In the genomic region with DNA sequence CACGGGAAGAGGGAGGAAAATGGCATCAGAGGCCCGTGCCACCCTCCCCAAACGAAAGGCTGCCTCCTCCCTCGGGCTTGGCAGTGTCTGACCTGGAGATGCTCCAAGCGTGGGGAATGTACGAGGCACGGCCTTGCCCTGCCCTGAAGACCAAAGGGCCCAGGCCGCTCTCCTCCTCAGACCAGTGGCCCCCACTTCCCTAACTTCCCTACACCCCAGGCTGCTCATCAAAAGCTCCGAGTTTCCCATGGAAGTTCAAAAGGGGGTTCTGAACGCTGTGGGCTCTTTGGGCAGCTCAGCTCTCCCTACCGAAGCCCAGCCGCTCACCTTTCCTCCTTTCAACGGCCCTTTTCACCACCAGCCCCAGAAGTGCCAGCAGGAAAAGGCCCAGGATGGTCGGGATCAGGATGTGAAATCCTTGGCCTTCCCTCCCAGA, we compare ENCODE assay signal across 1 cellular context.
TF ChIP-seq lines count a peak whose summit lies in the region.

No MANE protein-coding gene starts in this region.

TF ChIP-seq in K562, 482 proteins besides CTCF, POLR2A, EP300 and RAD21:
- TF ChIP-seq STAG1 (CRISPR knock-in tag; IDR thresholded peaks at IDR 0.05; ENCODE audit: borderline replicate concordance) (peak; percentile 4; the same call in 1 of the 2 replicates), SPI1 (IDR thresholded peaks at IDR 0.05; ENCODE audit: borderline replicate concordance, low read depth, low read length) (0 out of 2 replicates have a peak, but pooled peaks have one; percentile 18), KDM2B (CRISPR knock-in tag; IDR thresholded peaks at IDR 0.05) (0 out of 2 replicates have a peak, but pooled peaks have one; percentile 34), ZNF586 (CRISPR knock-in tag; conservative IDR thresholded peaks at IDR 0.05) (no peak), NRF1 (conservative IDR thresholded peaks at IDR 0.05 in 1 of 2, IDR thresholded peaks at IDR 0.05 in 1 of 2) (0 out of 4 replicates have a peak, but pooled peaks of 1 of the 2 experiments have one; percentile 5), MAZ (CRISPR knock-in tag; conservative IDR thresholded peaks at IDR 0.05 in 1 of 2, IDR thresholded peaks at IDR 0.05 in 1 of 2) (0 out of 4 replicates have a peak, but pooled peaks of 1 of the 2 experiments have one; percentile 1)
- TF ChIP-seq, protein P1, sequence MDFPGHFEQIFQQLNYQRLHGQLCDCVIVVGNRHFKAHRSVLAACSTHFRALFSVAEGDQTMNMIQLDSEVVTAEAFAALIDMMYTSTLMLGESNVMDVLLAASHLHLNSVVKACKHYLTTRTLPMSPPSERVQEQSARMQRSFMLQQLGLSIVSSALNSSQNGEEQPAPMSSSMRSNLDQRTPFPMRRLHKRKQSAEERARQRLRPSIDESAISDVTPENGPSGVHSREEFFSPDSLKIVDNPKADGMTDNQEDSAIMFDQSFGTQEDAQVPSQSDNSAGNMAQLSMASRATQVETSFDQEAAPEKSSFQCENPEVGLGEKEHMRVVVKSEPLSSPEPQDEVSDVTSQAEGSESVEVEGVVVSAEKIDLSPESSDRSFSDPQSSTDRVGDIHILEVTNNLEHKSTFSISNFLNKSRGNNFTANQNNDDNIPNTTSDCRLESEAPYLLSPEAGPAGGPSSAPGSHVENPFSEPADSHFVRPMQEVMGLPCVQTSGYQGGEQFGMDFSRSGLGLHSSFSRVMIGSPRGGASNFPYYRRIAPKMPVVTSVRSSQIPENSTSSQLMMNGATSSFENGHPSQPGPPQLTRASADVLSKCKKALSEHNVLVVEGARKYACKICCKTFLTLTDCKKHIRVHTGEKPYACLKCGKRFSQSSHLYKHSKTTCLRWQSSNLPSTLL (IDR thresholded peaks at IDR 0.05), result no peak
- TF ChIP-seq, protein P2, sequence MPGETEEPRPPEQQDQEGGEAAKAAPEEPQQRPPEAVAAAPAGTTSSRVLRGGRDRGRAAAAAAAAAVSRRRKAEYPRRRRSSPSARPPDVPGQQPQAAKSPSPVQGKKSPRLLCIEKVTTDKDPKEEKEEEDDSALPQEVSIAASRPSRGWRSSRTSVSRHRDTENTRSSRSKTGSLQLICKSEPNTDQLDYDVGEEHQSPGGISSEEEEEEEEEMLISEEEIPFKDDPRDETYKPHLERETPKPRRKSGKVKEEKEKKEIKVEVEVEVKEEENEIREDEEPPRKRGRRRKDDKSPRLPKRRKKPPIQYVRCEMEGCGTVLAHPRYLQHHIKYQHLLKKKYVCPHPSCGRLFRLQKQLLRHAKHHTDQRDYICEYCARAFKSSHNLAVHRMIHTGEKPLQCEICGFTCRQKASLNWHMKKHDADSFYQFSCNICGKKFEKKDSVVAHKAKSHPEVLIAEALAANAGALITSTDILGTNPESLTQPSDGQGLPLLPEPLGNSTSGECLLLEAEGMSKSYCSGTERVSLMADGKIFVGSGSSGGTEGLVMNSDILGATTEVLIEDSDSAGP (CRISPR knock-in tag; IDR thresholded peaks at IDR 0.05), result no peak
